2 cellular contexts compared by ENCODE assay signal in the genomic region with DNA sequence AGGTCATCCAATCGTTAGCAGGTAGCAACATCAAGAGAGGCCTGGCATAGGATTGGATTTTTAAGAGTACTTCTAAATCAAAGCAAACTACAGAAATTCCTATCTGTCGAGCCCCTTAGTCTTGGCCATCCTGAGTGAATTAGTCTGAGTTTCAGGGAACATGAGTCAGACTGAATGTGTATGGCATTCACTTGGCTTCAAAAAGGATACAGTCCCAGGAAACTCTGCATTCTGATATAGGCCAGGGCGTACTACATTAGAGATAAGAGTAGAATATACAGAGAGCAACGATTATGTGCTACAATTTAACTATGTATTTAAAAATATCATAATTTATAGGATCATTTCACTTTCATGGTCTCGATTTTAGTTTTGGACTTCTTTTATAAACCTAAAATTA.
TF ChIP-seq lines count a peak whose summit lies in the region.

No MANE protein-coding gene starts in this region.

TF ChIP-seq in IMR-90, 13 proteins besides CTCF, POLR2A, EP300 and RAD21 (continued from another document):
- TF ChIP-seq CHD1 (IDR thresholded peaks at IDR 0.05; ENCODE audit: low read depth, low read length) (no peak), CEBPB (IDR thresholded peaks at IDR 0.05; ENCODE audit: low read depth, low read length) (no peak), SMC3 (IDR thresholded peaks at IDR 0.05; ENCODE audit: low read depth, low read length) (no peak), MAFK (IDR thresholded peaks at IDR 0.05; ENCODE audit: low read depth, low read length) (no peak), NFE2L2 (IDR thresholded peaks at IDR 0.05; ENCODE audit: low read depth, low read length) (no peak)
- TF ChIP-seq, protein P1, sequence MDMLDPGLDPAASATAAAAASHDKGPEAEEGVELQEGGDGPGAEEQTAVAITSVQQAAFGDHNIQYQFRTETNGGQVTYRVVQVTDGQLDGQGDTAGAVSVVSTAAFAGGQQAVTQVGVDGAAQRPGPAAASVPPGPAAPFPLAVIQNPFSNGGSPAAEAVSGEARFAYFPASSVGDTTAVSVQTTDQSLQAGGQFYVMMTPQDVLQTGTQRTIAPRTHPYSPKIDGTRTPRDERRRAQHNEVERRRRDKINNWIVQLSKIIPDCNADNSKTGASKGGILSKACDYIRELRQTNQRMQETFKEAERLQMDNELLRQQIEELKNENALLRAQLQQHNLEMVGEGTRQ (IDR thresholded peaks at IDR 0.05; ENCODE audit: low read depth, low read length), result no peak
- TF ChIP-seq, protein P2, sequence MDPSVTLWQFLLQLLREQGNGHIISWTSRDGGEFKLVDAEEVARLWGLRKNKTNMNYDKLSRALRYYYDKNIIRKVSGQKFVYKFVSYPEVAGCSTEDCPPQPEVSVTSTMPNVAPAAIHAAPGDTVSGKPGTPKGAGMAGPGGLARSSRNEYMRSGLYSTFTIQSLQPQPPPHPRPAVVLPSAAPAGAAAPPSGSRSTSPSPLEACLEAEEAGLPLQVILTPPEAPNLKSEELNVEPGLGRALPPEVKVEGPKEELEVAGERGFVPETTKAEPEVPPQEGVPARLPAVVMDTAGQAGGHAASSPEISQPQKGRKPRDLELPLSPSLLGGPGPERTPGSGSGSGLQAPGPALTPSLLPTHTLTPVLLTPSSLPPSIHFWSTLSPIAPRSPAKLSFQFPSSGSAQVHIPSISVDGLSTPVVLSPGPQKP (IDR thresholded peaks at IDR 0.05; ENCODE audit: borderline replicate concordance, low read depth, low read length), result no peak

TF ChIP-seq in K562, 482 proteins besides CTCF, POLR2A, EP300 and RAD21 (continued from another document):
- TF ChIP-seq ZNF12 (CRISPR knock-in tag; IDR thresholded peaks at IDR 0.05), result peak; percentile 66; the same call in 1 of the 2 replicates
TF ChIP-seq in K562: peak in this region for 1.
